ENCODE assay signal across 2 cellular contexts in genomic region chr19:18743281-18743825, GRCh38.
TF ChIP-seq lines count a peak whose summit lies in the region.

No MANE protein-coding gene starts in this region.

TF ChIP-seq in HepG2, 621 proteins besides CTCF, POLR2A, EP300 and RAD21 (continues in another document):
- TF ChIP-seq DMTF1 (CRISPR knock-in tag; IDR thresholded peaks at IDR 0.05) = no peak
- TF ChIP-seq ASH2L (IDR thresholded peaks at IDR 0.05; ENCODE audit: insufficient read length, low read depth, low read length) = no peak
- peak; percentile 77 for TF ChIP-seq PRPF4 (IDR thresholded peaks at IDR 0.05; ENCODE audit: low read depth, low read length, poor library complexity, severe bottlenecking)
- TF ChIP-seq MAFK (conservative IDR thresholded peaks at IDR 0.05 in 1 of 2, IDR thresholded peaks at IDR 0.05 in 1 of 2; ENCODE audit: low read length in 2 of 2) = peak in 1 of 2 experiments; percentile 33; a peak in 3 of 4 replicates
- no peak for TF ChIP-seq KLF12 (CRISPR knock-in tag; IDR thresholded peaks at IDR 0.05; ENCODE audit: borderline replicate concordance)
- peak; percentile 63; the same call in 1 of the 2 replicates for TF ChIP-seq ZBTB4 (CRISPR knock-in tag; IDR thresholded peaks at IDR 0.05; ENCODE audit: borderline replicate concordance)
- no peak for TF ChIP-seq ARID3A (IDR thresholded peaks at IDR 0.05; ENCODE audit: low read depth, low read length)
- TF ChIP-seq MAFF (IDR thresholded peaks at IDR 0.05; ENCODE audit: low read depth, low read length) = 0 out of 2 replicates have a peak, but pooled peaks have one; percentile 8
- peak; percentile 98 for TF ChIP-seq ZBTB33 (CRISPR knock-in tag; IDR thresholded peaks at IDR 0.05)
- TF ChIP-seq ATF1 (CRISPR knock-in tag; IDR thresholded peaks at IDR 0.05) = no peak
- TF ChIP-seq ZNF225 (CRISPR knock-in tag; IDR thresholded peaks at IDR 0.05) = no peak

TF ChIP-seq in GM23338, 12 proteins besides CTCF, POLR2A, EP300 and RAD21:
- TF ChIP-seq EZH2phosphoT487 (IDR thresholded peaks at IDR 0.05; ENCODE audit: unreplicated experiment) (no peak), JUNB (IDR thresholded peaks at IDR 0.05; ENCODE audit: unreplicated experiment) (no peak), ETS1 (IDR thresholded peaks at IDR 0.05) (no peak), POLR2AphosphoS5 (IDR thresholded peaks at IDR 0.05; ENCODE audit: low read depth) (no peak), CREB1 (CRISPR knock-in tag; IDR thresholded peaks at IDR 0.05; ENCODE audit: low read depth) (no peak), REST (IDR thresholded peaks at IDR 0.05; ENCODE audit: unreplicated experiment) (no peak), NANOG (IDR thresholded peaks at IDR 0.05; ENCODE audit: borderline replicate concordance) (no peak), ZNF462 (CRISPR knock-in tag; IDR thresholded peaks at IDR 0.05) (no peak), ZNF114 (CRISPR knock-in tag; IDR thresholded peaks at IDR 0.05) (no peak), EZH2 (IDR thresholded peaks at IDR 0.05; ENCODE audit: low read depth, unreplicated experiment) (no peak), STAT1 (IDR thresholded peaks at IDR 0.05; ENCODE audit: unreplicated experiment) (no peak), ZNF331 (CRISPR knock-in tag; IDR thresholded peaks at IDR 0.05; ENCODE audit: low read depth) (no peak)
